Comparison of ENCODE assay signal across 16 cellular contexts in genomic region chr7:41054960-41055700, GRCh38.
"Had no signal": no experiment of that assay in that cellular context is flagged by ENCODE, and none has a peak within 500 bp of the region (broad histone marks: within the 10 kb centered on the region; RNA-seq: fewer than 3 reads in every experiment).

No MANE protein-coding gene starts in this region.

- H3K9me3 Mint-ChIP-seq: activated naive CD4-positive, alpha-beta T cell treated with anti-CD3 and anti-CD28 coated beads, Interleukin-2, amount 50 U/mL, for 24 hours had no signal

- ATAC-seq: activated T-cell treated with anti-CD3 and anti-CD28 coated beads, Interleukin-2, amount 50 U/mL, for 4 hours; gastrocnemius medialis; naive thymus-derived CD8-positive, alpha-beta T cell; stimulated activated naive CD8-positive, alpha-beta T cell treated with anti-CD3 and anti-CD28 coated beads, Interleukin-15, Interleukin-2, amounts not matched to agents 100 U/mL and 50 U/mL, for 24 hours had no signal

- H3K4me3 Mint-ChIP-seq: activated CD4-positive, alpha-beta memory T cell treated with anti-CD3 and anti-CD28 coated beads, Interleukin-2, amount 10 ng/mL, durations not matched to agents 7 days and 5 days; activated naive CD4-positive, alpha-beta T cell treated with anti-CD3 and anti-CD28 coated beads, Interleukin-2, amount 50 U/mL, for 24 hours; activated T-cell treated with anti-CD3 and anti-CD28 coated beads, Interleukin-2, amount 50 U/mL, for 4 hours; endodermal cell; naive thymus-derived CD8-positive, alpha-beta T cell had no signal

- H3K27me3 Mint-ChIP-seq: activated CD4-positive, alpha-beta memory T cell treated with anti-CD3 and anti-CD28 coated beads, Interleukin-2, amount 10 ng/mL, durations not matched to agents 7 days and 5 days; activated naive CD4-positive, alpha-beta T cell treated with anti-CD3 and anti-CD28 coated beads, Interleukin-2, amount 50 U/mL, for 24 hours had no signal

- H3K4me1 Mint-ChIP-seq: activated CD4-positive, alpha-beta memory T cell treated with anti-CD3 and anti-CD28 coated beads, Interleukin-2, amount 10 ng/mL, durations not matched to agents 7 days and 5 days; activated naive CD4-positive, alpha-beta T cell treated with anti-CD3 and anti-CD28 coated beads, Interleukin-2, amount 50 U/mL, for 24 hours; naive thymus-derived CD8-positive, alpha-beta T cell had no signal

- H3K36me3 Mint-ChIP-seq: activated naive CD4-positive, alpha-beta T cell treated with anti-CD3 and anti-CD28 coated beads, Interleukin-2, amount 50 U/mL, for 24 hours had no signal

- DNase-seq: activated CD4-positive, alpha-beta memory T cell treated with anti-CD3 and anti-CD28 coated beads, Interleukin-2, amount 10 ng/mL, durations not matched to agents 7 days and 5 days; activated effector memory CD4-positive, alpha-beta T cell treated with Interleukin-2 at 50 U/mL for 16 hours; activated T-cell treated with anti-CD3 and anti-CD28 coated beads, Interleukin-2, amount 50 U/mL, for 4 hours; adrenal gland; dorsolateral prefrontal cortex; endodermal cell; gastrocnemius medialis; islet precursor cell; mammary epithelial cell; naive thymus-derived CD8-positive, alpha-beta T cell; small intestine; stimulated activated CD4-positive, alpha-beta T cell treated with anti-CD3 and anti-CD28 coated beads, Interleukin-4, amount 100 ng/mL, for 4 hours; stimulated activated naive CD8-positive, alpha-beta T cell treated with anti-CD3 and anti-CD28 coated beads, Interleukin-15, Interleukin-2, amounts not matched to agents 100 U/mL and 50 U/mL, for 24 hours; T-helper 1 cell; trophoblast cell had no signal

- H3K27ac Mint-ChIP-seq: activated CD4-positive, alpha-beta memory T cell treated with anti-CD3 and anti-CD28 coated beads, Interleukin-2, amount 10 ng/mL, durations not matched to agents 7 days and 5 days; activated naive CD4-positive, alpha-beta T cell treated with anti-CD3 and anti-CD28 coated beads, Interleukin-2, amount 50 U/mL, for 24 hours; endodermal cell; naive thymus-derived CD8-positive, alpha-beta T cell had no signal
